In the genomic region with DNA sequence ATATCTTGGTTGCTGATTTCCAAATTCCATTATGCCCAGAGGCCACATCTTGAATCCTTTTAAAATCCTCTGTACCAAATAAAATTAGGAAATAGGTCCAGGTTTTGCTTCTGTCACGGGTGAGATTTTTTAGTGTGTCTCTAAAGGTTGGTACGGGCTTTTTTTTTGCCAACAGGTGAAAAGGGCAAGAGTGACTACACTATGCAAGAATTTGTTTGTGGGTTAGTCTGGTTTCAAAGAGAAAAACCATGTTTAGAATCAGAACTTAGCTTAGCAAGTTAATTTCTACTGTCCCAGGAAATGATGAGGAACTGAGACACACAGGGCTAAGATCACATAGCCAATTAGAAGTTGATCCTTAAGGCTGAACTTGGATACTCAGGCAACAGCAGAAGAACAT, we compare ENCODE assay signal across 1 cellular context.
TF ChIP-seq lines count a peak whose summit lies in the region.

No MANE protein-coding gene starts in this region.

TF ChIP-seq in IMR-90, 13 proteins besides CTCF, POLR2A, EP300 and RAD21:
- TF ChIP-seq BHLHE40 (IDR thresholded peaks at IDR 0.05; ENCODE audit: low read depth, low read length): no peak
- no peak for TF ChIP-seq MAZ (IDR thresholded peaks at IDR 0.05; ENCODE audit: borderline replicate concordance, low read depth, low read length)
- TF ChIP-seq, protein P1, sequence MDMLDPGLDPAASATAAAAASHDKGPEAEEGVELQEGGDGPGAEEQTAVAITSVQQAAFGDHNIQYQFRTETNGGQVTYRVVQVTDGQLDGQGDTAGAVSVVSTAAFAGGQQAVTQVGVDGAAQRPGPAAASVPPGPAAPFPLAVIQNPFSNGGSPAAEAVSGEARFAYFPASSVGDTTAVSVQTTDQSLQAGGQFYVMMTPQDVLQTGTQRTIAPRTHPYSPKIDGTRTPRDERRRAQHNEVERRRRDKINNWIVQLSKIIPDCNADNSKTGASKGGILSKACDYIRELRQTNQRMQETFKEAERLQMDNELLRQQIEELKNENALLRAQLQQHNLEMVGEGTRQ (IDR thresholded peaks at IDR 0.05; ENCODE audit: low read depth, low read length): no peak
- no peak for TF ChIP-seq CEBPB (IDR thresholded peaks at IDR 0.05; ENCODE audit: low read depth, low read length)
- TF ChIP-seq RFX5 (IDR thresholded peaks at IDR 0.05; ENCODE audit: low read depth, low read length): no peak
- TF ChIP-seq NFE2L2 (IDR thresholded peaks at IDR 0.05; ENCODE audit: low read depth, low read length): no peak
- no peak for TF ChIP-seq MAFK (IDR thresholded peaks at IDR 0.05; ENCODE audit: low read depth, low read length)
- TF ChIP-seq, protein P2, sequence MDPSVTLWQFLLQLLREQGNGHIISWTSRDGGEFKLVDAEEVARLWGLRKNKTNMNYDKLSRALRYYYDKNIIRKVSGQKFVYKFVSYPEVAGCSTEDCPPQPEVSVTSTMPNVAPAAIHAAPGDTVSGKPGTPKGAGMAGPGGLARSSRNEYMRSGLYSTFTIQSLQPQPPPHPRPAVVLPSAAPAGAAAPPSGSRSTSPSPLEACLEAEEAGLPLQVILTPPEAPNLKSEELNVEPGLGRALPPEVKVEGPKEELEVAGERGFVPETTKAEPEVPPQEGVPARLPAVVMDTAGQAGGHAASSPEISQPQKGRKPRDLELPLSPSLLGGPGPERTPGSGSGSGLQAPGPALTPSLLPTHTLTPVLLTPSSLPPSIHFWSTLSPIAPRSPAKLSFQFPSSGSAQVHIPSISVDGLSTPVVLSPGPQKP (IDR thresholded peaks at IDR 0.05; ENCODE audit: borderline replicate concordance, low read depth, low read length): no peak
- TF ChIP-seq RCOR1 (IDR thresholded peaks at IDR 0.05; ENCODE audit: insufficient replicate concordance, low read length): no peak
- TF ChIP-seq SMC3 (IDR thresholded peaks at IDR 0.05; ENCODE audit: low read depth, low read length): no peak
- no peak for TF ChIP-seq MXI1 (IDR thresholded peaks at IDR 0.05; ENCODE audit: borderline replicate concordance, low read depth, low read length)
